5 cellular contexts compared by ENCODE assay signal in genomic region chr4:38020961-38021360, GRCh38.
A peak's percentile ranks its signal among the peaks of the same experiment; 100 is the strongest.
DNase-seq lines count a peak whose midpoint lies in the region; ATAC-seq and TF ChIP-seq lines count a peak whose summit lies in the region.
"Not testable (repeated sequence)": the region's sequence is repeated elsewhere in the genome, so short reads cannot be mapped to it uniquely, and the experiment has no call there.

No MANE protein-coding gene starts in this region.

- not testable (repeated sequence) for H3K9ac ChIP-seq in parathyroid adenoma

- not testable (repeated sequence) for H3K27me3 Mint-ChIP-seq in central memory CD8-positive, alpha-beta T cell; effector memory CD8-positive, alpha-beta T cell

- H3K27ac ChIP-seq in HEK293 (ENCODE audit: extremely low read depth, low read depth, low read length), result not testable (repeated sequence)
- H3K27ac ChIP-seq in parathyroid adenoma (peak overlapping the region; percentile 83), uterus (peak overlapping the region; percentile 91 to 99)

- H3K79me2 ChIP-seq in parathyroid adenoma, result not testable (repeated sequence)

- POLR2A ChIA-PET in HEK293 (lab: Yijun Ruan, JAX), result not testable (repeated sequence)

- intact Hi-C loops in uterus (cut with DNase I; ENCODE audit: low total_unique reads), result not testable (repeated sequence)

- peaks cover 0 to 21% of the 10 kb centered on the region in 2 experiments; a peak in 1 of 3 replicates for H3K36me3 ChIP-seq in HEK293 (ENCODE audit: control insufficient read depth in 2 of 2, insufficient read depth in 1 of 2, low read length in 2 of 2)
- H3K36me3 ChIP-seq in parathyroid adenoma (ENCODE audit: control insufficient read depth, insufficient read depth, low read length); uterus: not testable (repeated sequence)

- not testable (repeated sequence) for H3K9me3 Mint-ChIP-seq in central memory CD8-positive, alpha-beta T cell; effector memory CD8-positive, alpha-beta T cell

- CTCF ChIA-PET in HEK293 (lab: Yijun Ruan, JAX), result not testable (repeated sequence)

- H3K4me3 ChIP-seq in HEK293 (ENCODE audit: low read depth, low read length); parathyroid adenoma (ENCODE audit: low read depth, low read length); uterus: not testable (repeated sequence)

- not testable (repeated sequence) for H3K4me3 Mint-ChIP-seq in central memory CD8-positive, alpha-beta T cell; effector memory CD8-positive, alpha-beta T cell

- H3K9me3 ChIP-seq in HEK293 (ENCODE audit: control insufficient read depth, insufficient read depth, low read depth, low read length); parathyroid adenoma (ENCODE audit: control insufficient read depth, low read length); uterus: not testable (repeated sequence)

- H3K4me2 ChIP-seq in parathyroid adenoma (ENCODE audit: low read length), result not testable (repeated sequence)

- not testable (repeated sequence) for TF ChIP-seq CTCF in HEK293 (tag by site-specific recombination; IDR thresholded peaks at IDR 0.05); parathyroid adenoma (IDR thresholded peaks at IDR 0.05); uterus (IDR thresholded peaks at IDR 0.05)

- H3K36me3 Mint-ChIP-seq in central memory CD8-positive, alpha-beta T cell (ENCODE audit: insufficient read depth), result peaks cover 19% of the 10 kb centered on the region
- peaks cover 28% of the 10 kb centered on the region for H3K36me3 Mint-ChIP-seq in effector memory CD8-positive, alpha-beta T cell (ENCODE audit: insufficient read depth)

- not testable (repeated sequence) for DNase-seq in central memory CD8-positive, alpha-beta T cell (ENCODE audit: low spot score in 2 of 2); effector memory CD8-positive, alpha-beta T cell; uterus

- not testable (repeated sequence) for H2AFZ ChIP-seq in parathyroid adenoma

- not testable (repeated sequence) for H3K27me3 ChIP-seq in parathyroid adenoma (ENCODE audit: control insufficient read depth, insufficient read depth, low read length); uterus

- not testable (repeated sequence) for TF ChIP-seq POLR2A in uterus (IDR thresholded peaks at IDR 0.05)

- H3K4me1 Mint-ChIP-seq in central memory CD8-positive, alpha-beta T cell; effector memory CD8-positive, alpha-beta T cell (ENCODE audit: low read depth in 2 of 2): not testable (repeated sequence)

- ATAC-seq in central memory CD8-positive, alpha-beta T cell (replicated peaks; ENCODE audit: extremely low read depth, poor library complexity, severe bottlenecking); effector memory CD8-positive, alpha-beta T cell (replicated peaks): not testable (repeated sequence)

- H3K27ac Mint-ChIP-seq in central memory CD8-positive, alpha-beta T cell (ENCODE audit: low read depth), result peak overlapping the region; percentile 68
- H3K27ac Mint-ChIP-seq in effector memory CD8-positive, alpha-beta T cell, result peak overlapping the region; percentile 32 to 53

- not testable (repeated sequence) for H3K4me1 ChIP-seq in HEK293 (ENCODE audit: control insufficient read depth, insufficient read depth, low read length); uterus
- H3K4me1 ChIP-seq in parathyroid adenoma, result peaks cover 35% of the 10 kb centered on the region

TF ChIP-seq in HEK293, 187 proteins besides CTCF, POLR2A, EP300 and RAD21:
- TF ChIP-seq SETDB1 (IDR thresholded peaks at IDR 0.05; ENCODE audit: insufficient read length, low read length), result peak; percentile 38
